Comparison of ENCODE assay signal across 15 cellular contexts in the genomic region with DNA sequence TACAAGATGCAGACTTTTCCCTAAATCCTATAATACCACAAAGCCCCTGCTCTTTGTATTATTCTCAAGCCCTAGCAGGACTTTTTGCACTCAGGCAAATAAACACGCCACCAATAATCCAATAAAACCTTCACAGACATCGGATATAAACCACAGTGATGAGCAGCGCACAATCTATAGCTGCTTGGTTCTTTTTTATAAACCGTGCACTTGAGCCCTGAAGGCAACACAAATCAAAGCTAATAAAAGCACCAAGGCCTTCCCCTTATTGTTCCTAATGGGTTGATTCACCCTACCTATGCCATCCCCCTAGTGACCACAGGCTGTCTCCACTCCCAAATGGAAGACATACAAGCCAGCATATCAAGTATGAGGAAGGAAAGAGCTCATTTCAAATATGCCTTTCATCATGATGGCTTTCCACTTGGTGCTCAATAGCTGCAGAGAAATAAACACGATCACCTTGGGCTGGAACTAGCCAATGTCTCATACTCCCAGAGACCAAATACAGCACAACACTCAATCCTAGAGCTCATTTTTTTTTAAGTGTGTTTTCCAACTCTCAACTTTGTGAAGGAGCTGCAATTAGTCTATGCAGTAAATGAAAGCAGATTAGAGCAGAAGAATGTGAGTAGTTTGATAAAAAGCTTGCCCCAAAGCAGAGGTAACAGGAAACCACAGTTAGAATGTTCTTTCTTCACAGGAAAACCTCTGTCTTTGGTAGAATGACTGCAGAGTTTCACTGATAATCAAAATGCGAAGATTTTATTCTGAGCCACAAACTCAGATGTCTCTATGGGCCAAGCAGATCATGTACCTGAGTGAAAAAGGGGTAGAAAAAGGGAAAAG.
DNase-seq lines count a peak whose midpoint lies in the region; ATAC-seq and TF ChIP-seq lines count a peak whose summit lies in the region.
"Had no signal": no experiment of that assay in that cellular context is flagged by ENCODE, and none has a peak within 500 bp of the region (broad histone marks: within the 10 kb centered on the region; RNA-seq: fewer than 3 reads in every experiment).

No MANE protein-coding gene starts in this region.

- no peak overlapping the region; the same call in 1 of the 2 replicates for H3K27ac ChIP-seq in BLaER1
- no peak overlapping the region for H3K27ac ChIP-seq in CD8-positive, alpha-beta T cell (ENCODE audit: low read depth, low read length)
- H3K27ac ChIP-seq: foreskin keratinocyte, thoracic aorta had no signal

- CTCF ChIA-PET in CD8-positive, alpha-beta T cell (lab: Charles Lee), result interaction anchor here (0.9 to 2.0 kb wide), 3 partner anchors 28 to 89 kb away, joined by 3 to 10 read pairs (median 5); no protein-coding TSS in a partner anchor
- CTCF ChIA-PET in Caco-2 (lab: Charles Lee), result no interaction called here

- no TSS peak for BruUV-seq in Caco-2 (replicated peaks; lab: Mats Ljungman, UMichigan)

- DNase-seq in CD8-positive, alpha-beta T cell, result peak in 1 of 7 experiments; percentile 50
- peak; percentile 27 for DNase-seq in T-helper 2 cell treated with Interferon-gamma antibody and Interleukin-4, amounts not matched to agents 5 μg/mL and 100 μg/mL, for 36 hours (ENCODE audit: low spot score)
- DNase-seq in effector memory CD8-positive, alpha-beta T cell, result no peak
- DNase-seq in Caco-2, result no peak
- no peak for DNase-seq in DMS79 treated with DMSO at 0.1 percent for 48 hours (lab: John Stamatoyannopoulos, UW)
- DNase-seq: anterior cingulate cortex; foreskin keratinocyte; left colon; NCI-H187; stimulated activated CD4-positive, alpha-beta T cell treated with anti-CD3 and anti-CD28 coated beads, Interleukin-2, amount 100 ng/mL, for 48 hours had no signal

- POLR2A ChIA-PET in CD8-positive, alpha-beta T cell (lab: Charles Lee), result interaction anchor here (0.8 to 1.6 kb wide), 3 partner anchors 9 to 1987 kb away, joined by 4 read pairs; no protein-coding TSS in a partner anchor
- POLR2A ChIA-PET in Caco-2 (lab: Charles Lee), result no interaction called here

- no peaks in the 10 kb centered on the region for H3K36me3 Mint-ChIP-seq in CD8-positive, alpha-beta T cell
- H3K36me3 Mint-ChIP-seq in T-helper 2 cell treated with Interferon-gamma antibody and Interleukin-4, amounts not matched to agents 5 μg/mL and 100 μg/mL, for 36 hours (ENCODE audit: low read depth), result peaks cover 11% of the 10 kb centered on the region
- H3K36me3 Mint-ChIP-seq in effector memory CD8-positive, alpha-beta T cell (ENCODE audit: insufficient read depth), result no peaks in the 10 kb centered on the region
- H3K36me3 Mint-ChIP-seq in Caco-2 (ENCODE audit: insufficient read depth, unreplicated experiment), result no peaks in the 10 kb centered on the region

- peak; percentile 52 for ATAC-seq in CD8-positive, alpha-beta T cell
- ATAC-seq in effector memory CD8-positive, alpha-beta T cell (replicated peaks), result peak; percentile 89
- no peak for ATAC-seq in GM18520 (IDR thresholded peaks at IDR 0.05; ENCODE audit: unreplicated experiment)
- no peak for ATAC-seq in HG02870 (IDR thresholded peaks at IDR 0.05; ENCODE audit: unreplicated experiment)
- ATAC-seq: foreskin keratinocyte, left colon had no signal

- intact Hi-C loops in CD8-positive, alpha-beta T cell (cut with DNase I, micrococcal nuclease), result no loop called here
- intact Hi-C loops in Caco-2 (cut with micrococcal nuclease; ENCODE audit: unreplicated experiment), result no loop called here

- H3K27me3 ChIP-seq in BLaER1 (no peaks in the 10 kb centered on the region), Caco-2 (replicated peaks; ENCODE audit: control insufficient read depth, insufficient read depth, low read length) (no peaks in the 10 kb centered on the region)
- no peaks in the 10 kb centered on the region for H3K27me3 ChIP-seq in CD8-positive, alpha-beta T cell (ENCODE audit: insufficient read depth, low read length)
- H3K27me3 ChIP-seq: foreskin keratinocyte had no signal

- H3K27me3 Mint-ChIP-seq in CD8-positive, alpha-beta T cell (ENCODE audit: low read depth), result no peaks in the 10 kb centered on the region
- H3K27me3 Mint-ChIP-seq in T-helper 2 cell treated with Interferon-gamma antibody and Interleukin-4, amounts not matched to agents 5 μg/mL and 100 μg/mL, for 36 hours (ENCODE audit: low read depth), result no peaks in the 10 kb centered on the region
- no peaks in the 10 kb centered on the region for H3K27me3 Mint-ChIP-seq in effector memory CD8-positive, alpha-beta T cell
- H3K27me3 Mint-ChIP-seq in Caco-2 (ENCODE audit: insufficient read depth, unreplicated experiment), result peaks cover 10% of the 10 kb centered on the region

- peaks cover 64% of the 10 kb centered on the region for H3K4me1 Mint-ChIP-seq in CD8-positive, alpha-beta T cell (ENCODE audit: low read depth)
- peaks cover 57% of the 10 kb centered on the region for H3K4me1 Mint-ChIP-seq in T-helper 2 cell treated with Interferon-gamma antibody and Interleukin-4, amounts not matched to agents 5 μg/mL and 100 μg/mL, for 36 hours (ENCODE audit: low read depth)
- peaks cover 43 to 50% of the 10 kb centered on the region in 2 donors for H3K4me1 Mint-ChIP-seq in effector memory CD8-positive, alpha-beta T cell (ENCODE audit: low read depth in 2 of 2)
- no peaks in the 10 kb centered on the region for H3K4me1 Mint-ChIP-seq in Caco-2 (ENCODE audit: low read depth, unreplicated experiment)

- H3K4me2 ChIP-seq in BLaER1, result peak overlapping the region; percentile 71

- H3K4me3 ChIP-seq in BLaER1 (no peak overlapping the region), Caco-2 (ENCODE audit: low read depth, low read length) (no peak overlapping the region)
- peak overlapping the region; percentile 14 for H3K4me3 ChIP-seq in CD8-positive, alpha-beta T cell (ENCODE audit: low read depth, low read length)
- H3K4me3 ChIP-seq: HAP-1, thoracic aorta had no signal

- peak overlapping the region; percentile 87 for H3K27ac Mint-ChIP-seq in CD8-positive, alpha-beta T cell
- H3K27ac Mint-ChIP-seq in T-helper 2 cell treated with Interferon-gamma antibody and Interleukin-4, amounts not matched to agents 5 μg/mL and 100 μg/mL, for 36 hours, result peak overlapping the region; percentile 86
- peak overlapping the region; percentile 84 to 86 for H3K27ac Mint-ChIP-seq in effector memory CD8-positive, alpha-beta T cell
- no peak overlapping the region for H3K27ac Mint-ChIP-seq in Caco-2 (ENCODE audit: unreplicated experiment)

- H3K9me3 ChIP-seq in BLaER1 (no peaks in the 10 kb centered on the region), Caco-2 (no peaks in the 10 kb centered on the region)
- no peaks in the 10 kb centered on the region for H3K9me3 ChIP-seq in CD8-positive, alpha-beta T cell (ENCODE audit: low read length)
- H3K9me3 ChIP-seq: HAP-1, thoracic aorta had no signal

- peak overlapping the region; percentile 72 for H3K4me3 Mint-ChIP-seq in CD8-positive, alpha-beta T cell
- H3K4me3 Mint-ChIP-seq in T-helper 2 cell treated with Interferon-gamma antibody and Interleukin-4, amounts not matched to agents 5 μg/mL and 100 μg/mL, for 36 hours, result peak overlapping the region; percentile 74
- peak overlapping the region; percentile 67 to 76 for H3K4me3 Mint-ChIP-seq in effector memory CD8-positive, alpha-beta T cell
- no peak overlapping the region for H3K4me3 Mint-ChIP-seq in Caco-2 (ENCODE audit: unreplicated experiment)

- H3K36me3 ChIP-seq in BLaER1, result no peaks in the 10 kb centered on the region
- H3K36me3 ChIP-seq in CD8-positive, alpha-beta T cell (ENCODE audit: insufficient read depth, low read length), result no peaks in the 10 kb centered on the region
- H3K36me3 ChIP-seq in Caco-2 (ENCODE audit: control insufficient read depth, insufficient read depth, low read length), result no peaks in the 10 kb centered on the region
- H3K36me3 ChIP-seq: HAP-1, thoracic aorta had no signal

- no peak for TF ChIP-seq CTCF in CD8-positive, alpha-beta T cell (IDR thresholded peaks at IDR 0.05)
- no peak for TF ChIP-seq CTCF in Caco-2 (IDR thresholded peaks at IDR 0.05; ENCODE audit: insufficient read depth in 1 of 2, low read depth in 1 of 2, low read length in 1 of 2, severe bottlenecking in 1 of 2, unreplicated experiment in 1 of 2)

- H3K9me3 Mint-ChIP-seq in CD8-positive, alpha-beta T cell, result no peaks in the 10 kb centered on the region
- H3K9me3 Mint-ChIP-seq in T-helper 2 cell treated with Interferon-gamma antibody and Interleukin-4, amounts not matched to agents 5 μg/mL and 100 μg/mL, for 36 hours, result peaks cover 4% of the 10 kb centered on the region
- H3K9me3 Mint-ChIP-seq in effector memory CD8-positive, alpha-beta T cell, result no peaks in the 10 kb centered on the region
- H3K9me3 Mint-ChIP-seq in Caco-2 (ENCODE audit: unreplicated experiment), result no peaks in the 10 kb centered on the region

- H4K20me1 ChIP-seq in BLaER1, result no peaks in the 10 kb centered on the region

- H3K4me1 ChIP-seq in BLaER1 (peaks cover 26% of the 10 kb centered on the region), Caco-2 (no peaks in the 10 kb centered on the region)
- peaks cover 69% of the 10 kb centered on the region for H3K4me1 ChIP-seq in CD8-positive, alpha-beta T cell (ENCODE audit: insufficient read depth, low read length)
- H3K4me1 ChIP-seq: foreskin keratinocyte, HAP-1 had no signal

- no peak overlapping the region for H3K9ac ChIP-seq in BLaER1

Comparison
In these comparisons a context has a peak if more than half of its experiments do, and no peak if none do; other contexts are left out.
1. ATAC-seq: peak in CD8-positive, alpha-beta T cell (single experiment) and effector memory CD8-positive, alpha-beta T cell (single experiment); none in GM18520 (single experiment) and HG02870 (single experiment).